Comparison of ENCODE assay signal across 8 cellular contexts in the genomic region with DNA sequence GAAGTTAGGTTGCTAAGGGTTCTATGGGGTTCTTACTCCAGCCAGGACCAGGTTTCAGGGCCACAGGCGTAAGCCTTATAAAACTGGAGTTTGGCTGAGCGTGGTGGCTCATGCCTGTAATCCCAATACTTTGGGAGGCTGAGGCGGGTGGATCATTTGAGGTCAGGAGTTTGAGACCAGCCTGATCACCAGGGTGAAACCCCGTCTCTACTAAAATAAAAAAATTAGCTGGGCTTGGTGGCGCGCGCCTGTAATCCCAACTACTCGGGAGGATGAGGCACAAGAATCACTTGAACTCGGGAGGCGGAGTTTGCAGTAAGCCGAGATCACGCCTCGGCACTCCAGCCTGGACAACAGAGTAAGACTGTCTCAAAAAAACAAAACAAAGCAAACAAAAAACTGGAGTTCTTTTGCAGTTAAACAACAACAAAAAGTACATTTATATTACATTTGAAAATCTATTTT. TPM values are rescaled to one million over a fixed set of nuclear protein-coding genes. Genes with fewer than 3 reads are reported as not detected.
DNase-seq lines count a peak whose midpoint lies in the region; ATAC-seq and TF ChIP-seq lines count a peak whose summit lies in the region.

No MANE protein-coding gene starts in this region.

- DNase-seq in right atrium auricular region (ENCODE audit: low spot score) (no peak), left ventricle myocardium superior (no peak), MCF 10A (ENCODE audit: unreplicated experiment) (no peak), hippocampal formation (lab: John Stamatoyannopoulos, UW) (no peak), iPS-NIHi7 (ENCODE audit: extremely low spot score) (no peak)
- DNase-seq in stimulated activated CD4-positive, alpha-beta T cell treated with anti-CD3 and anti-CD28 coated beads, Interleukin-4, amount 100 ng/mL, for 4 hours: no peak

- H3K4me3 ChIP-seq in right atrium auricular region (peak overlapping the region; percentile 77 to 86), mucosa of rectum (ENCODE audit: low read length in 2 of 2) (peak overlapping the region; percentile 81 to 84)

- POLR2A ChIA-PET in MCF 10A (lab: Yijun Ruan, JAX): interaction anchor here (0.5 to 4.4 kb wide), 28 partner anchors 12 to 286 kb away, joined by 3 to 69 read pairs (median 6); a partner anchor contains a TSS

- peak overlapping the region; percentile 90 for H3K4me3 Mint-ChIP-seq in MCF 10A (ENCODE audit: unreplicated experiment)

- no TSS peak for BruUV-seq in MCF 10A (replicated peaks; lab: Mats Ljungman, UMichigan)

- H3K36me3 Mint-ChIP-seq in MCF 10A (ENCODE audit: insufficient read depth, unreplicated experiment): peaks cover 19% of the 10 kb centered on the region

- no peaks in the 10 kb centered on the region for H3K9me3 Mint-ChIP-seq in MCF 10A (ENCODE audit: unreplicated experiment)

- TF ChIP-seq CTCF in right atrium auricular region (IDR thresholded peaks at IDR 0.05) (no peak), MCF 10A (IDR thresholded peaks at IDR 0.05; ENCODE audit: unreplicated experiment) (no peak)

- H3K27me3 ChIP-seq in right atrium auricular region (no peaks in the 10 kb centered on the region), mucosa of rectum (ENCODE audit: control insufficient read depth in 2 of 2, insufficient read depth in 2 of 2, low read length in 2 of 2) (no peaks in the 10 kb centered on the region)

- peak overlapping the region; percentile 98 for H3K27ac Mint-ChIP-seq in MCF 10A (ENCODE audit: low read depth, unreplicated experiment)

- H3K36me3 ChIP-seq in right atrium auricular region: peaks cover 8% of the 10 kb centered on the region
- peaks cover 1 to 2% of the 10 kb centered on the region in 2 donors for H3K36me3 ChIP-seq in mucosa of rectum (ENCODE audit: control insufficient read depth in 2 of 2, insufficient read depth in 2 of 2, low read length in 2 of 2)

- peaks cover 0 to 14% of the 10 kb centered on the region in 2 donors for H3K4me1 ChIP-seq in right atrium auricular region
- peaks cover 10% of the 10 kb centered on the region in 2 donors for H3K4me1 ChIP-seq in mucosa of rectum (ENCODE audit: control insufficient read depth in 2 of 2, insufficient read depth in 2 of 2, low read length in 2 of 2)

- ATAC-seq in left ventricle myocardium superior (no peak), HG02610 (IDR thresholded peaks at IDR 0.05; ENCODE audit: unreplicated experiment) (no peak)

- peak overlapping the region; percentile 74 to 79 for H3K27ac ChIP-seq in right atrium auricular region
- peak overlapping the region; percentile 70 to 82 for H3K27ac ChIP-seq in mucosa of rectum (ENCODE audit: low read depth in 2 of 2, low read length in 2 of 2)

- no peaks in the 10 kb centered on the region for H3K9me3 ChIP-seq in right atrium auricular region
- H3K9me3 ChIP-seq in mucosa of rectum (ENCODE audit: control insufficient read depth in 2 of 2, low read length in 2 of 2): no peaks in the 10 kb centered on the region

- intact Hi-C loops in left ventricle myocardium superior (cut with micrococcal nuclease): no loop called here
- intact Hi-C loops in MCF 10A (cut with micrococcal nuclease): no loop called here

- peak overlapping the region in 1 of 2 donors; percentile 73 for H3K9ac ChIP-seq in mucosa of rectum (ENCODE audit: low read depth in 1 of 2, low read length in 2 of 2)

- CTCF ChIA-PET in MCF 10A (lab: Yijun Ruan, JAX): interaction anchor here (0.9 to 2.4 kb wide), 6 partner anchors 11 to 211 kb away, joined by 3 to 16 read pairs (median 4); no protein-coding TSS in a partner anchor

- H3K4me1 Mint-ChIP-seq in MCF 10A (ENCODE audit: insufficient read depth, unreplicated experiment): no peaks in the 10 kb centered on the region

- no peaks in the 10 kb centered on the region for H3K27me3 Mint-ChIP-seq in MCF 10A (ENCODE audit: insufficient read depth, unreplicated experiment)

RNA-seq across cellular contexts. Expression of a gene that starts 0.3 kb away (rescaled TPM):
- total RNA-seq in right atrium auricular region (10 to 100 TPM in 1 of 2 donors, 1 to 10 TPM in 1; 6.1 to 12.3 TPM), left ventricle myocardium superior (11.6 TPM), MCF 10A (2022) (66.1 and 86.7 TPM in 2 replicates)

RNA-seq across cellular contexts. Expression of a gene that starts 24.5 kb away (rescaled TPM):
- total RNA-seq in right atrium auricular region (100 to 1,000 TPM; 326 to 434 TPM), left ventricle myocardium superior (234 TPM), MCF 10A (2022) (235 and 248 TPM in 2 replicates)

RNA-seq across cellular contexts. Expression of a gene that starts 44.3 kb away (rescaled TPM):
- total RNA-seq in right atrium auricular region (10 to 100 TPM; 16.0 to 17.5 TPM), left ventricle myocardium superior (14.7 TPM), MCF 10A (2022) (56.5 and 62.3 TPM in 2 replicates)

RNA-seq across cellular contexts. Expression of a gene that starts 44.5 kb away (rescaled TPM):
- total RNA-seq in right atrium auricular region (10 to 100 TPM; 28.2 to 39.0 TPM), left ventricle myocardium superior (22.2 TPM), MCF 10A (2022) (44.9 and 48.0 TPM in 2 replicates)
